10 cellular contexts compared by ENCODE assay signal in genomic region chr5:176436641-176437040, GRCh38. TPM values are rescaled to one million over a fixed set of nuclear protein-coding genes. Genes with fewer than 3 reads are reported as not detected.
DNase-seq lines count a peak whose midpoint lies in the region; ATAC-seq and TF ChIP-seq lines count a peak whose summit lies in the region.
"Had no signal": no experiment of that assay in that cellular context is flagged by ENCODE, and none has a peak within 500 bp of the region (broad histone marks: within the 10 kb centered on the region; RNA-seq: fewer than 3 reads in every experiment).

No MANE protein-coding gene starts in this region.

- H3K9me3 ChIP-seq in PC-3 (ENCODE audit: low read length) = no peaks in the 10 kb centered on the region
- no peaks in the 10 kb centered on the region for H3K9me3 ChIP-seq in body of pancreas

- no peak for DNase-seq in activated T-cell treated with anti-CD3 and anti-CD28 coated beads, Interleukin-2, amount 50 U/mL, for 4 hours
- no peak for DNase-seq in activated T-cell treated with anti-CD3 and anti-CD28 coated beads, Interleukin-2, amount 50 U/mL, for 1 hour
- DNase-seq in PC-3 (peak; percentile 46), body of pancreas (no peak), D341Med (ENCODE audit: low spot score) (no peak)
- no peak for DNase-seq in stimulated activated CD4-positive, alpha-beta T cell treated with anti-CD3 and anti-CD28 coated beads, Interleukin-15, amount 100 ng/mL, for 24 hours

- TF ChIP-seq CTCF in PC-3 (conservative IDR thresholded peaks at IDR 0.05; ENCODE audit: low read depth, low read length) (no peak), body of pancreas (IDR thresholded peaks at IDR 0.05) (no peak)

- CTCF ChIA-PET in PC-3 (lab: Charles Lee) = interaction anchor here (1.0 kb wide), 1 partner anchor 11 kb away, joined by 5 read pairs; the partner anchor contains the start of gene FAF2

- H3K27me3 ChIP-seq in PC-3 (ENCODE audit: low read length) (no peaks in the 10 kb centered on the region), body of pancreas (peaks cover 0 to 6% of the 10 kb centered on the region in 2 donors)

- no peaks in the 10 kb centered on the region for H3K9me2 ChIP-seq in PC-3 (replicated peaks; ENCODE audit: low read length)

- no peaks in the 10 kb centered on the region for H3F3A ChIP-seq in PC-3 (ENCODE audit: low read length, unreplicated experiment)

- 0 out of 2 replicates have a peak overlapping the region, but pooled peaks have one; percentile 7 for H3K9ac ChIP-seq in PC-3 (ENCODE audit: low read length)

- ATAC-seq in activated T-cell treated with anti-CD3 and anti-CD28 coated beads, Interleukin-2, amount 50 U/mL, for 4 hours = peak; percentile 32 to 62
- peak; percentile 45 for ATAC-seq in PC-3
- ATAC-seq in body of pancreas = peak; percentile 33
- ATAC-seq in stimulated activated memory B cell treated with anti-CD40 and anti-IgM and Interleukin-4, amounts not matched to agents 10 μg/mL and 1 μg/mL and 100 μg/mL, for 72 hours = no peak
- no peak for ATAC-seq in HG03025 (IDR thresholded peaks at IDR 0.05; ENCODE audit: low FRiP score, unreplicated experiment)
- ATAC-seq: left lobe of liver had no signal

- H3K36me3 Mint-ChIP-seq in activated T-cell treated with anti-CD3 and anti-CD28 coated beads, Interleukin-2, amount 50 U/mL, for 4 hours (ENCODE audit: insufficient read depth) = no peaks in the 10 kb centered on the region
- H3K36me3 Mint-ChIP-seq in stimulated activated memory B cell treated with anti-CD40 and anti-IgM and Interleukin-4, amounts not matched to agents 10 μg/mL and 1 μg/mL and 100 μg/mL, for 72 hours = no peaks in the 10 kb centered on the region

- no peaks in the 10 kb centered on the region for H3K36me3 ChIP-seq in PC-3 (ENCODE audit: low read depth, low read length)
- H3K36me3 ChIP-seq in body of pancreas (replicated peaks in 1 of 2; ENCODE audit: insufficient read depth in 1 of 2, low read depth in 2 of 2) = no peaks in the 10 kb centered on the region

- POLR2A ChIA-PET in PC-3 (lab: Charles Lee; ENCODE audit: unreplicated experiment) = no interaction called here

- peak overlapping the region; percentile 64 for H2AFZ ChIP-seq in PC-3 (ENCODE audit: low read length)

- 31 to 34% methylated on average over 5 of the region's 5 CpGs for WGBS in body of pancreas, 2 donors

- H3K4me3 ChIP-seq in PC-3 (ENCODE audit: low read length) (peak overlapping the region; percentile 39), body of pancreas (no peak overlapping the region)

- H3K4me1 ChIP-seq in PC-3 (ENCODE audit: insufficient read depth, low read length) = peaks cover 25% of the 10 kb centered on the region
- no peaks in the 10 kb centered on the region for H3K4me1 ChIP-seq in body of pancreas

- no TSS peak for BruUV-seq in PC-3 (replicated peaks; lab: Mats Ljungman, UMichigan)

- no peaks in the 10 kb centered on the region for H3K27me3 Mint-ChIP-seq in activated T-cell treated with anti-CD3 and anti-CD28 coated beads, Interleukin-2, amount 50 U/mL, for 4 hours (ENCODE audit: low read depth)
- H3K27me3 Mint-ChIP-seq in stimulated activated memory B cell treated with anti-CD40 and anti-IgM and Interleukin-4, amounts not matched to agents 10 μg/mL and 1 μg/mL and 100 μg/mL, for 72 hours = peaks cover 26% of the 10 kb centered on the region

- intact Hi-C loops in PC-3 (cut with micrococcal nuclease) = no loop called here
- intact Hi-C loops in body of pancreas (cut with DNase I) = no loop called here

- H4K20me1 ChIP-seq in PC-3 (ENCODE audit: low read length) = no peaks in the 10 kb centered on the region

- H3K27ac ChIP-seq in PC-3 (ENCODE audit: low read length) = peak overlapping the region; percentile 35
- H3K27ac ChIP-seq in body of pancreas = no peak overlapping the region
- H3K27ac ChIP-seq: C4-2B had no signal

- peak overlapping the region; percentile 70 for H3K4me2 ChIP-seq in PC-3 (ENCODE audit: low read length)

- H3K27ac Mint-ChIP-seq in stimulated activated memory B cell treated with anti-CD40 and anti-IgM and Interleukin-4, amounts not matched to agents 10 μg/mL and 1 μg/mL and 100 μg/mL, for 72 hours = peak overlapping the region; percentile 3

- peak overlapping the region; percentile 44 for H3K4me3 Mint-ChIP-seq in activated T-cell treated with anti-CD3 and anti-CD28 coated beads, Interleukin-2, amount 50 U/mL, for 4 hours
- peak overlapping the region; percentile 21 for H3K4me3 Mint-ChIP-seq in stimulated activated memory B cell treated with anti-CD40 and anti-IgM and Interleukin-4, amounts not matched to agents 10 μg/mL and 1 μg/mL and 100 μg/mL, for 72 hours

- no peak for TF ChIP-seq POLR2A in body of pancreas (IDR thresholded peaks at IDR 0.05)

- peaks cover 10% of the 10 kb centered on the region for H3K4me1 Mint-ChIP-seq in activated T-cell treated with anti-CD3 and anti-CD28 coated beads, Interleukin-2, amount 50 U/mL, for 4 hours (ENCODE audit: low read depth)
- H3K4me1 Mint-ChIP-seq in stimulated activated memory B cell treated with anti-CD40 and anti-IgM and Interleukin-4, amounts not matched to agents 10 μg/mL and 1 μg/mL and 100 μg/mL, for 72 hours = peaks cover 11% of the 10 kb centered on the region

- H3K79me2 ChIP-seq in PC-3 (ENCODE audit: low read length) = no peaks in the 10 kb centered on the region

- no peaks in the 10 kb centered on the region for H3K9me3 Mint-ChIP-seq in activated T-cell treated with anti-CD3 and anti-CD28 coated beads, Interleukin-2, amount 50 U/mL, for 4 hours
- H3K9me3 Mint-ChIP-seq in stimulated activated memory B cell treated with anti-CD40 and anti-IgM and Interleukin-4, amounts not matched to agents 10 μg/mL and 1 μg/mL and 100 μg/mL, for 72 hours = no peaks in the 10 kb centered on the region

RNA-seq across cellular contexts. Expression of gene FAF2, which starts 11.5 kb away (rescaled TPM):
- 10 to 100 TPM; 43.0 to 50.1 (median 43.2) TPM for total RNA-seq in activated T-cell treated with anti-CD3 and anti-CD28 coated beads, Interleukin-2, amount 50 U/mL, for 4 hours
- total RNA-seq in PC-3 (2014; rRNA removed) = 51.4 TPM in 2 replicates
- total RNA-seq in body of pancreas = 10 to 100 TPM; 15.8 to 44.2 TPM

RNA-seq across cellular contexts. Expression of gene CLTB, which starts 20.3 kb away (rescaled TPM):
- total RNA-seq in activated T-cell treated with anti-CD3 and anti-CD28 coated beads, Interleukin-2, amount 50 U/mL, for 4 hours = 100 to 1,000 TPM; 121 to 133 (median 123) TPM
- 354 and 460 TPM in 2 replicates for total RNA-seq in PC-3 (2014; rRNA removed)
- total RNA-seq in body of pancreas = 10 to 100 TPM; 39.6 to 57.3 TPM

RNA-seq across cellular contexts. Expression of gene HIGD2A, which starts 48.1 kb away (rescaled TPM):
- 100 to 1,000 TPM in 1 of 3 donors, 10 to 100 TPM in 2; 87.5 to 101 (median 95.8) TPM for total RNA-seq in activated T-cell treated with anti-CD3 and anti-CD28 coated beads, Interleukin-2, amount 50 U/mL, for 4 hours
- 164 and 174 TPM in 2 replicates for total RNA-seq in PC-3 (2014; rRNA removed)
- total RNA-seq in body of pancreas = 10 to 100 TPM; 20.1 to 44.1 TPM

RNA-seq across cellular contexts. Expression of gene NOP16, which starts 48.2 kb away (rescaled TPM):
- total RNA-seq in activated T-cell treated with anti-CD3 and anti-CD28 coated beads, Interleukin-2, amount 50 U/mL, for 4 hours = 100 to 1,000 TPM; 247 to 262 (median 255) TPM
- 92.6 and 103 TPM in 2 replicates for total RNA-seq in PC-3 (2014; rRNA removed)
- total RNA-seq in body of pancreas = 10 to 100 TPM; 19.2 to 32.0 TPM

Comparison
In these comparisons a context has a peak if more than half of its experiments do, and no peak if none do; other contexts are left out.
1. ATAC-seq: peak in activated T-cell treated with anti-CD3 and anti-CD28 coated beads, Interleukin-2, amount 50 U/mL, for 4 hours (2 of 2), PC-3 (single experiment) and body of pancreas (single experiment); none in stimulated activated memory B cell treated with anti-CD40 and anti-IgM and Interleukin-4, amounts not matched to agents 10 μg/mL and 1 μg/mL and 100 μg/mL, for 72 hours (single experiment) and HG03025 (single experiment).